ENCODE assay signal across 8 cellular contexts in genomic region chr5:16936150-16937022, GRCh38. TPM values are rescaled to one million over a fixed set of nuclear protein-coding genes. Genes with fewer than 3 reads are reported as not detected.
DNase-seq lines count a peak whose midpoint lies in the region; ATAC-seq and TF ChIP-seq lines count a peak whose summit lies in the region.

MYO10 (minus strand) TSS chr5:16936288; CDS start chr5:16935808, 480 bp downstream.

- no peaks in the 10 kb centered on the region for H3K9me3 ChIP-seq in ectodermal cell (ENCODE audit: control insufficient read depth, low read length)

- peaks cover 8% of the 10 kb centered on the region for H3K4me1 Mint-ChIP-seq in activated CD4-positive, alpha-beta T cell treated with anti-CD3 and anti-CD28 coated beads, Interleukin-2, amount 10 ng/mL, durations not matched to agents 24 days and 14 days

- ATAC-seq in GM18498 (IDR thresholded peaks at IDR 0.05; ENCODE audit: unreplicated experiment) (peak; percentile 50), HG02884 (IDR thresholded peaks at IDR 0.05; ENCODE audit: unreplicated experiment) (peak; percentile 41)

- TF ChIP-seq POLR2A in lower leg skin (IDR thresholded peaks at IDR 0.05), result no peak

- peak within 1 kb of the TSS; percentile 90 for H3K4me3 ChIP-seq in ectodermal cell (ENCODE audit: insufficient read depth, low read depth, low read length)
- peak within 1 kb of the TSS; percentile 82 for H3K4me3 ChIP-seq in lower leg skin (ENCODE audit: low read depth, poor library complexity, severe bottlenecking)

- DNase-seq in NCI-H446 (lab: John Stamatoyannopoulos, UW), result peak; percentile 66 to 95
- DNase-seq in activated CD4-positive, alpha-beta T cell treated with anti-CD3 and anti-CD28 coated beads, Interleukin-2, amount 10 ng/mL, durations not matched to agents 24 days and 14 days, result peak; percentile 79
- DNase-seq in lower leg skin (ENCODE audit: low spot score in 2 of 2), result peak; percentile 62 to 96
- DNase-seq in stimulated activated CD4-positive, alpha-beta T cell treated with anti-CD3 and anti-CD28 coated beads, Interleukin-2, amount 100 ng/mL, for 48 hours, result peak; percentile 46 to 76
- no peak for DNase-seq in NAMALWA (ENCODE audit: low spot score)

- 1 to 2% methylated on average over 71 of the region's 71 CpGs for WGBS in ectodermal cell, 2 experiments
- 1 to 2% methylated on average over 37 to 49 of the region's 71 CpGs for WGBS in lower leg skin, 2 donors

- peak within 1 kb of the TSS; percentile 36 for H3K27ac Mint-ChIP-seq in activated CD4-positive, alpha-beta T cell treated with anti-CD3 and anti-CD28 coated beads, Interleukin-2, amount 10 ng/mL, durations not matched to agents 24 days and 14 days

- H3K4me1 ChIP-seq in ectodermal cell (ENCODE audit: control insufficient read depth, insufficient read depth, low read length), result peaks cover 22% of the 10 kb centered on the region

- H3K27me3 ChIP-seq in ectodermal cell (ENCODE audit: control insufficient read depth, insufficient read depth, low read length, poor library complexity, severe bottlenecking), result peaks cover 43% of the 10 kb centered on the region

- peaks cover 6% of the 10 kb centered on the region for H3K9me3 Mint-ChIP-seq in activated CD4-positive, alpha-beta T cell treated with anti-CD3 and anti-CD28 coated beads, Interleukin-2, amount 10 ng/mL, durations not matched to agents 24 days and 14 days

- H3K36me3 ChIP-seq in ectodermal cell (ENCODE audit: control insufficient read depth, insufficient read depth, low read length), result no peaks in the 10 kb centered on the region

- TF ChIP-seq CTCF in lower leg skin (IDR thresholded peaks at IDR 0.05), result no peak

- H3K27me3 Mint-ChIP-seq in activated CD4-positive, alpha-beta T cell treated with anti-CD3 and anti-CD28 coated beads, Interleukin-2, amount 10 ng/mL, durations not matched to agents 24 days and 14 days, result peaks cover 68% of the 10 kb centered on the region

- H3K27ac ChIP-seq in ectodermal cell (ENCODE audit: insufficient read depth, low read depth, low read length, poor library complexity, severe bottlenecking), result no peak within 1 kb of the TSS

- intact Hi-C loops in activated CD4-positive, alpha-beta T cell treated with anti-CD3 and anti-CD28 coated beads, Interleukin-2, amount 10 ng/mL, durations not matched to agents 24 days and 14 days (cut with micrococcal nuclease), result loop anchor here (5.0 to 10.0 kb wide), 4 partner anchors 152 to 469 kb away; partner anchors contain the start of genes RETREG1 and ZNF622
- intact Hi-C loops in lower leg skin (cut with DNase I; ENCODE audit: low total_unique reads), result no loop called here

- H3K36me3 Mint-ChIP-seq in activated CD4-positive, alpha-beta T cell treated with anti-CD3 and anti-CD28 coated beads, Interleukin-2, amount 10 ng/mL, durations not matched to agents 24 days and 14 days (ENCODE audit: low read depth), result peaks cover 3% of the 10 kb centered on the region

- peak within 1 kb of the TSS; percentile 84 for H3K4me3 Mint-ChIP-seq in activated CD4-positive, alpha-beta T cell treated with anti-CD3 and anti-CD28 coated beads, Interleukin-2, amount 10 ng/mL, durations not matched to agents 24 days and 14 days

RNA-seq across cellular contexts. Expression of gene MYO10, which starts in this region (rescaled TPM):
- total RNA-seq in activated CD4-positive, alpha-beta T cell treated with anti-CD3 and anti-CD28 coated beads, Interleukin-2, amount 10 ng/mL, durations not matched to agents 24 days and 14 days, result 0.26 and 0.28 TPM in 2 replicates
- 84.3 TPM for polyA plus RNA-seq in ectodermal cell (2013, experiment 1 of 4)
- 96.7 TPM for polyA plus RNA-seq in ectodermal cell (2013, experiment 2 of 4)
- 65.1 TPM for polyA plus RNA-seq in ectodermal cell (2013, experiment 3 of 4)
- 73.8 TPM for polyA plus RNA-seq in ectodermal cell (2013, experiment 4 of 4)
- total RNA-seq in lower leg skin, result 10 to 100 TPM; 34.7 to 57.4 (median 47.3) TPM

Comparison
In these comparisons a context has a peak if more than half of its experiments do, and no peak if none do; other contexts are left out.
1. RNA of gene MYO10 (total RNA-seq): 34.7 to 57.4 TPM in lower leg skin; 0.26 to 0.28 TPM in activated CD4-positive, alpha-beta T cell treated with anti-CD3 and anti-CD28 coated beads, Interleukin-2, amount 10 ng/mL, durations not matched to agents 24 days and 14 days; every median in the first group is over 10 times any median in the second.
2. Peak in DNase-seq in activated CD4-positive, alpha-beta T cell treated with anti-CD3 and anti-CD28 coated beads, Interleukin-2, amount 10 ng/mL, durations not matched to agents 24 days and 14 days; RNA of the gene not detected or under 1 TPM.